8 cellular contexts compared by ENCODE assay signal in genomic region chr16:86508947-86509758, GRCh38. TPM values are rescaled to one million over a fixed set of nuclear protein-coding genes. Genes with fewer than 3 reads are reported as not detected.
A peak's percentile ranks its signal among the peaks of the same experiment; 100 is the strongest.
DNase-seq lines count a peak whose midpoint lies in the region; ATAC-seq and TF ChIP-seq lines count a peak whose summit lies in the region.
"Had no signal": no experiment of that assay in that cellular context is flagged by ENCODE, and none has a peak within 500 bp of the region (broad histone marks: within the 10 kb centered on the region; RNA-seq: fewer than 3 reads in every experiment).

No MANE protein-coding gene starts in this region.

- H3K27me3 Mint-ChIP-seq in endodermal cell (ENCODE audit: insufficient read depth) = peaks cover 99% of the 10 kb centered on the region

- no peaks in the 10 kb centered on the region for H3K9me3 Mint-ChIP-seq in endodermal cell

- H3K4me3 Mint-ChIP-seq in endodermal cell = peak overlapping the region; percentile 36

- no peaks in the 10 kb centered on the region for H3K9me3 ChIP-seq in GM23248 (ENCODE audit: low read depth)
- no peaks in the 10 kb centered on the region for H3K9me3 ChIP-seq in endodermal cell (ENCODE audit: control insufficient read depth, low read length)

- H3K4me1 ChIP-seq in GM23248 (ENCODE audit: insufficient read depth) = peaks cover 3% of the 10 kb centered on the region; the same call in 1 of the 2 replicates
- no peaks in the 10 kb centered on the region for H3K4me1 ChIP-seq in endodermal cell (ENCODE audit: control insufficient read depth, insufficient read depth, low read length)

- no peaks in the 10 kb centered on the region for H4K20me1 ChIP-seq in GM23248 (ENCODE audit: insufficient read depth)

- H3K79me2 ChIP-seq in GM23248 (ENCODE audit: insufficient read depth) = peaks cover 25% of the 10 kb centered on the region

- H3K4me1 Mint-ChIP-seq in endodermal cell = peaks cover 14% of the 10 kb centered on the region

- WGBS in GM23248 (ENCODE audit: low coverage in 1 of 2, low lambda C conversion rate in 2 of 2, missing lambda C conversion rate in 2 of 2), 2 experiments = 1% methylated on average over 67 to 69 of the region's 79 CpGs
- WGBS in endodermal cell (ENCODE audit: insufficient coverage in 1 of 2, insufficient read length in 1 of 2), 2 experiments = 1 to 3% methylated on average over 25 to 79 of the region's 79 CpGs

- H3K27ac ChIP-seq in GM23248 (peak overlapping the region; percentile 38), endodermal cell (ENCODE audit: low read depth, low read length) (no peak overlapping the region)

- H3K9me2 ChIP-seq in GM23248 (ENCODE audit: insufficient read depth) = no peaks in the 10 kb centered on the region

- ATAC-seq in HG02588 (IDR thresholded peaks at IDR 0.05; ENCODE audit: unreplicated experiment) = no peak

- H3K9ac ChIP-seq in GM23248 = peak overlapping the region; percentile 66
- H3K9ac ChIP-seq in endodermal cell (ENCODE audit: extremely low read depth, low read length, poor library complexity, severe bottlenecking) = no peak overlapping the region

- no peaks in the 10 kb centered on the region for H3K36me3 ChIP-seq in GM23248 (ENCODE audit: low read depth)
- no peaks in the 10 kb centered on the region for H3K36me3 ChIP-seq in endodermal cell (ENCODE audit: control insufficient read depth, insufficient read depth, low read length)

- peak; percentile 86 for DNase-seq in GM23248
- peak; percentile 82 for DNase-seq in RPMI7951 (ENCODE audit: low read depth)
- DNase-seq in endodermal cell = peak; percentile 78
- peak; percentile 37 for DNase-seq in myocyte (ENCODE audit: low read depth)
- DNase-seq in effector CD8-positive, alpha-beta T cell (lab: John Stamatoyannopoulos, UW) = no peak
- no peak for DNase-seq in NCI-H446 treated with DMSO at 0.1 percent for 48 hours (lab: John Stamatoyannopoulos, UW)

- in situ Hi-C loops in GM23248 (cut with MboI) = loop anchor here (25.0 kb wide), 1 partner anchor 672 kb away; no protein-coding TSS in a partner anchor

- H3K27me3 ChIP-seq in GM23248 (replicated peaks; ENCODE audit: insufficient read depth) (peaks cover 48% of the 10 kb centered on the region), endodermal cell (ENCODE audit: control insufficient read depth, insufficient read depth, low read length, poor library complexity, severe bottlenecking) (peaks cover 100% of the 10 kb centered on the region)

- TF ChIP-seq CTCF in endodermal cell (conservative IDR thresholded peaks at IDR 0.05) = no peak

- peak overlapping the region; percentile 69 for H3K4me2 ChIP-seq in GM23248 (ENCODE audit: unreplicated experiment)

- peak overlapping the region; percentile 70 for H2AFZ ChIP-seq in GM23248

- no peaks in the 10 kb centered on the region for H3F3A ChIP-seq in GM23248 (ENCODE audit: insufficient read depth)

- no peak overlapping the region for H3K27ac Mint-ChIP-seq in endodermal cell

- peak overlapping the region; percentile 75 for H3K4me3 ChIP-seq in GM23248
- H3K4me3 ChIP-seq in endodermal cell (ENCODE audit: low read length) = peak overlapping the region; percentile 29

- no peaks in the 10 kb centered on the region for H3K36me3 Mint-ChIP-seq in endodermal cell (ENCODE audit: low read depth)

RNA-seq across cellular contexts. Expression of gene FOXF1, which starts 1.2 kb away (rescaled TPM):
- total RNA-seq in GM23248 (2014; rRNA removed; shearing (Covaris generic)) = 1.5 and 4.0 TPM in 2 replicates
- 4.2 and 4.6 TPM in 2 replicates for polyA plus RNA-seq in GM23248 (2016; fragmentation: Nextera tagmentation; extraction: Ambion mirVana)
- total RNA-seq in RPMI7951 (2014; rRNA removed; shearing (Covaris generic)) = 2.1 and 3.0 TPM in 2 replicates
- total RNA-seq in endodermal cell (not detected), myocyte (not detected in 2 replicates)
- polyA plus RNA-seq in endodermal cell (2013, experiment 1 of 2) = 0.11 TPM
- polyA plus RNA-seq in endodermal cell (2013, experiment 2 of 2) = 0.08 TPM
- polyA plus RNA-seq in myocyte (2012) = not detected
- total RNA-seq: activated CD8-positive, alpha-beta memory T cell treated with anti-CD3 and anti-CD28 coated beads for 36 hours had no signal

RNA-seq across cellular contexts. Expression of gene MTHFSD, which starts 45.9 kb away (rescaled TPM):
- 12.9 and 14.0 TPM in 2 replicates for total RNA-seq in GM23248 (2014; rRNA removed; shearing (Covaris generic))
- polyA plus RNA-seq in GM23248 (2016; fragmentation: Nextera tagmentation; extraction: Ambion mirVana) = 12.4 and 14.0 TPM in 2 replicates
- 6.1 and 8.8 TPM in 2 replicates for total RNA-seq in RPMI7951 (2014; rRNA removed; shearing (Covaris generic))
- total RNA-seq in endodermal cell (10 to 100 TPM; 15.0 to 25.8 TPM), myocyte (13.0 and 17.9 TPM in 2 replicates)
- polyA plus RNA-seq in endodermal cell (2013, experiment 1 of 2) = 24.2 TPM
- polyA plus RNA-seq in endodermal cell (2013, experiment 2 of 2) = 22.7 TPM
- 14.5 TPM for polyA plus RNA-seq in myocyte (2012)

RNA-seq across cellular contexts. Expression of gene FOXC2, which starts 57.5 kb away (rescaled TPM):
- 0.51 and 1.2 TPM in 2 replicates for total RNA-seq in GM23248 (2014; rRNA removed; shearing (Covaris generic))
- 2.5 and 3.0 TPM in 2 replicates for polyA plus RNA-seq in GM23248 (2016; fragmentation: Nextera tagmentation; extraction: Ambion mirVana)
- 1.3 and 1.6 TPM in 2 replicates for total RNA-seq in RPMI7951 (2014; rRNA removed; shearing (Covaris generic))
- total RNA-seq in endodermal cell (under 1 TPM in 1 of 2 donors, not detected in 1; 0.20 TPM), myocyte (0.45 and 1.0 TPM in 2 replicates)
- 1.00 TPM for polyA plus RNA-seq in endodermal cell (2013, experiment 1 of 2)
- polyA plus RNA-seq in endodermal cell (2013, experiment 2 of 2) = 1.2 TPM
- polyA plus RNA-seq in myocyte (2012) = 4.0 TPM
- total RNA-seq: activated CD8-positive, alpha-beta memory T cell treated with anti-CD3 and anti-CD28 coated beads for 36 hours had no signal

Comparison
In these comparisons a context has a peak if more than half of its experiments do, and no peak if none do; other contexts are left out.
1. DNase-seq: peak in GM23248 (single experiment), RPMI7951 (single experiment), endodermal cell (single experiment) and myocyte (single experiment); none in effector CD8-positive, alpha-beta T cell (single experiment) and NCI-H446 treated with DMSO at 0.1 percent for 48 hours (single experiment).